Comparison of ENCODE assay signal across 9 cellular contexts in the genomic region with DNA sequence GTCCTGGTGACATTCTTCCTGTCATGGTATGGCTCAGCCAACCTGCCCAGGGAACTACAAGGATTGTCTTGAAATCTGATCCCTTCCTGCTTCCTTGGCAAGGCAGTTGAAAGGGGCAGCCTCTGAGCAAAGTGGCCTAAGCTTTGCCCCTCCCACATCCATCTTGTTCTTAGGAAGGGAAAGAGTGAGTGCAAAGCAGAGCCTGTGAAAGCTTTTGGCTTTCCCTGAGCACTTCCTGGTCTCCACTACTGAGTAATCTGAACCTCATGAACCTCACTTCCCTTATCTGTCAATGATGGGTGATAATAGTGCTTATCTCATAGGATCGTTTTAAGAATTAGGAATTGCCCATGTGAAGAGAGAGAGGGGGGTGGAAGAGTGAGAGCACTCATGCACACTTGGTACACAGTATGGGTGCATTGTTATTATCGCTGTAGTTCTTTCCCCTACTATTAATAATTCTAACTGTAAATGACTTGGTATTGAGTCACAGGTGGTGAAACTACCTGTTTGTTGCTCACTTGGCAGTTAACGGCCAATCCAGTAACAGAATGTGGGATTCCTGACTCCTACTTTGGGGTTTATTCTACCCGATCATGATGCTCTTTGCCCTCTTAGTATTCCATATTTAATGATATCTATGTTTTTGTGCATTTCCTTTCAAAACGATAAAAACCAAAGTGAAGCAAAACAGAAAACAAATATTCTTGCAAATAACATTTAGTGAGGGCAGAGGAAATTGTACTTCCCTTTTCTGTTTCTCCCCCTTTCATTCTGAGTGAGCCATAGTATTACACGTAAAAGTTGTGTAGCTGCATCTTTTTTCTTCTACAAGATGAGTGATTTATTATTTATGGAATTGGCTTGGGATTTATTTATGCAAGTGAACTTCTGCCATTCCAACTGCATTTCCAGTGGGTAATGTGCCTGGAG.
DNase-seq lines count a peak whose midpoint lies in the region; ATAC-seq and TF ChIP-seq lines count a peak whose summit lies in the region.
"Had no signal": no experiment of that assay in that cellular context is flagged by ENCODE, and none has a peak within 500 bp of the region (broad histone marks: within the 10 kb centered on the region; RNA-seq: fewer than 3 reads in every experiment).

No MANE protein-coding gene starts in this region.

- DNase-seq in T-helper 2 cell treated with Interferon-gamma antibody and Interleukin-4, amounts not matched to agents 5 μg/mL and 100 μg/mL, for 36 hours (ENCODE audit: low spot score), result peak; percentile 12
- DNase-seq in T-helper 2 cell (no peak), NCI-H82 (lab: John Stamatoyannopoulos, UW) (peak; percentile 80), left kidney (ENCODE audit: low read depth, low spot score) (peak; percentile 62), NCI-H2107 (lab: John Stamatoyannopoulos, UW) (no peak), chondrocyte (ENCODE audit: low spot score) (no peak)
- DNase-seq in CD8-positive, alpha-beta memory T cell, result no peak

- TF ChIP-seq CTCF in chondrocyte (IDR thresholded peaks at IDR 0.05), result no peak

- POLR2A ChIA-PET in CD8-positive, alpha-beta memory T cell (lab: Charles Lee), result no interaction called here

- no peaks in the 10 kb centered on the region for H3K36me3 Mint-ChIP-seq in T-helper 2 cell treated with Interferon-gamma antibody and Interleukin-4, amounts not matched to agents 5 μg/mL and 100 μg/mL, for 36 hours (ENCODE audit: low read depth)
- H3K36me3 Mint-ChIP-seq in chondrocyte (ENCODE audit: low read depth), result no peaks in the 10 kb centered on the region
- H3K36me3 Mint-ChIP-seq in CD8-positive, alpha-beta memory T cell, result peaks cover 0 to 1% (median 0%) of the 10 kb centered on the region in 3 donors

- ATAC-seq in HG02763 (IDR thresholded peaks at IDR 0.05; ENCODE audit: unreplicated experiment), result peak; percentile 59

- H3K36me3 ChIP-seq in CD8-positive, alpha-beta memory T cell (ENCODE audit: insufficient read depth, low read length), result no peaks in the 10 kb centered on the region

- no peaks in the 10 kb centered on the region for H3K9me3 ChIP-seq in CD8-positive, alpha-beta memory T cell (ENCODE audit: low read length)

- H3K27me3 ChIP-seq in CD8-positive, alpha-beta memory T cell (ENCODE audit: insufficient read depth, low read length, poor library complexity, severe bottlenecking), result no peaks in the 10 kb centered on the region

- no peak overlapping the region for H3K27ac ChIP-seq in CD8-positive, alpha-beta memory T cell (ENCODE audit: low read depth, low read length)
- H3K27ac ChIP-seq: SK-N-MC had no signal

- CTCF ChIA-PET in CD8-positive, alpha-beta memory T cell (lab: Charles Lee), result no interaction called here

- H3K4me1 Mint-ChIP-seq in T-helper 2 cell treated with Interferon-gamma antibody and Interleukin-4, amounts not matched to agents 5 μg/mL and 100 μg/mL, for 36 hours (ENCODE audit: low read depth), result peaks cover 19% of the 10 kb centered on the region
- peaks cover 6% of the 10 kb centered on the region for H3K4me1 Mint-ChIP-seq in chondrocyte (ENCODE audit: low read depth)
- no peaks in the 10 kb centered on the region for H3K4me1 Mint-ChIP-seq in CD8-positive, alpha-beta memory T cell

- H3K9me3 Mint-ChIP-seq in T-helper 2 cell treated with Interferon-gamma antibody and Interleukin-4, amounts not matched to agents 5 μg/mL and 100 μg/mL, for 36 hours, result peaks cover 4% of the 10 kb centered on the region
- peaks cover 18% of the 10 kb centered on the region for H3K9me3 Mint-ChIP-seq in chondrocyte (ENCODE audit: low read depth)
- H3K9me3 Mint-ChIP-seq in CD8-positive, alpha-beta memory T cell, result peaks cover 0 to 4% (median 0%) of the 10 kb centered on the region in 5 donors

- H3K4me3 Mint-ChIP-seq in T-helper 2 cell treated with Interferon-gamma antibody and Interleukin-4, amounts not matched to agents 5 μg/mL and 100 μg/mL, for 36 hours, result peak overlapping the region; percentile 21
- H3K4me3 Mint-ChIP-seq in chondrocyte (ENCODE audit: unreplicated experiment), result no peak overlapping the region
- no peak overlapping the region for H3K4me3 Mint-ChIP-seq in CD8-positive, alpha-beta memory T cell

- H3K27ac Mint-ChIP-seq in T-helper 2 cell treated with Interferon-gamma antibody and Interleukin-4, amounts not matched to agents 5 μg/mL and 100 μg/mL, for 36 hours, result peak overlapping the region; percentile 8
- no peak overlapping the region for H3K27ac Mint-ChIP-seq in chondrocyte (ENCODE audit: unreplicated experiment)
- no peak overlapping the region for H3K27ac Mint-ChIP-seq in CD8-positive, alpha-beta memory T cell

- no peaks in the 10 kb centered on the region for H3K27me3 Mint-ChIP-seq in T-helper 2 cell treated with Interferon-gamma antibody and Interleukin-4, amounts not matched to agents 5 μg/mL and 100 μg/mL, for 36 hours (ENCODE audit: low read depth)
- no peaks in the 10 kb centered on the region for H3K27me3 Mint-ChIP-seq in chondrocyte (ENCODE audit: low read depth)
- H3K27me3 Mint-ChIP-seq in CD8-positive, alpha-beta memory T cell, result peaks cover 0 to 4% of the 10 kb centered on the region in 2 donors

- H3K4me1 ChIP-seq in CD8-positive, alpha-beta memory T cell (ENCODE audit: insufficient read depth, low read length), result no peaks in the 10 kb centered on the region

- H3K4me3 ChIP-seq in CD8-positive, alpha-beta memory T cell (ENCODE audit: low read length), result no peak overlapping the region
- H3K4me3 ChIP-seq: SK-N-MC had no signal

Comparison
In these comparisons a context has a peak if more than half of its experiments do, and no peak if none do; other contexts are left out.
1. DNase-seq: peak in T-helper 2 cell treated with Interferon-gamma antibody and Interleukin-4, amounts not matched to agents 5 μg/mL and 100 μg/mL, for 36 hours (single experiment), NCI-H82 (single experiment) and left kidney (single experiment); none in T-helper 2 cell (0 of 5), NCI-H2107 (single experiment), chondrocyte (single experiment) and CD8-positive, alpha-beta memory T cell (0 of 5).